In the genomic region with DNA sequence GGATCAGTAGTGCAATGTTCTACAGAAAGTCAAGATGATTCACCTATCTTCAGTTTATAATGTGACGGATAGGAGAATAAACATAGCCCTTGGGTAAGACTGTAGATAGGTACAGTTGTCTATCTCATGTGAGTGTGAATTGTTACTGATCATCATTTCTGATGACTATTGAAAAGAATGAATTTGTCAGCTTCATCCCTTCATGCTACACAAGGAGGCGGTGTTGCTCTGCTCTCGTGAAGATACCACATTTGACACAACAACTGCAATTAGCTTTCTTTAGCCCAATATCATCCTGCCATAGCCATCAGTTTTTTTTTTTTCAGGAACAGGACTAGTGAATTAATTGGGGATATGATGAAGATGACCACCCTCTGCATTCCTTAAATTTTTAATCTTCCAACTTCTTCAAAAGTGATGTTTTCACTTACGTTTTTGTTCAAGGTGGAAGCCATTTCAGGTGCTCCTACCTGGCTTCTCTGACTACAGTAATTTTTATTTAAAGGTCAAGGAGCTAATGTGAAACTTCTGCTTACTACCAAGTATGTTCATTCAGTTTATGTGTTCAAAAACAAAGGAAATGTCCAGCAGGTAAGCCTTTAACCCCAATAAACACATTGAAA, we compare ENCODE assay signal across 1 cellular context.
TF ChIP-seq lines count a peak whose summit lies in the region.

No MANE protein-coding gene starts in this region.

TF ChIP-seq in H1, 55 proteins besides CTCF, POLR2A, EP300 and RAD21 (continued from another document):
- TF ChIP-seq, protein P1, sequence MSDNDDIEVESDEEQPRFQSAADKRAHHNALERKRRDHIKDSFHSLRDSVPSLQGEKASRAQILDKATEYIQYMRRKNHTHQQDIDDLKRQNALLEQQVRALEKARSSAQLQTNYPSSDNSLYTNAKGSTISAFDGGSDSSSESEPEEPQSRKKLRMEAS (IDR thresholded peaks at IDR 0.05), result no peak
- TF ChIP-seq CREB1 (IDR thresholded peaks at IDR 0.05) (no peak), JUN (IDR thresholded peaks at IDR 0.05; ENCODE audit: low read depth, low read length) (no peak), GABPA (IDR thresholded peaks at IDR 0.05; ENCODE audit: borderline replicate concordance, insufficient read depth, low read length) (no peak), NANOG (IDR thresholded peaks at IDR 0.05; ENCODE audit: insufficient read depth, low read depth, low read length, poor library complexity, severe bottlenecking) (no peak), CHD2 (IDR thresholded peaks at IDR 0.05; ENCODE audit: low read length) (no peak), ZNF274 (IDR thresholded peaks at IDR 0.05; ENCODE audit: borderline replicate concordance, extremely low read depth, low read length) (no peak), SIRT6 (IDR thresholded peaks at IDR 0.05; ENCODE audit: low read length) (no peak), HDAC2 (IDR thresholded peaks at IDR 0.05; ENCODE audit: borderline replicate concordance in 1 of 2, low read depth in 2 of 2, low read length in 2 of 2) (no peak), TAF7 (optimal IDR thresholded peaks at IDR 0.05; ENCODE audit: borderline replicate concordance, low read depth, low read length) (no peak)
- TF ChIP-seq, protein P2, sequence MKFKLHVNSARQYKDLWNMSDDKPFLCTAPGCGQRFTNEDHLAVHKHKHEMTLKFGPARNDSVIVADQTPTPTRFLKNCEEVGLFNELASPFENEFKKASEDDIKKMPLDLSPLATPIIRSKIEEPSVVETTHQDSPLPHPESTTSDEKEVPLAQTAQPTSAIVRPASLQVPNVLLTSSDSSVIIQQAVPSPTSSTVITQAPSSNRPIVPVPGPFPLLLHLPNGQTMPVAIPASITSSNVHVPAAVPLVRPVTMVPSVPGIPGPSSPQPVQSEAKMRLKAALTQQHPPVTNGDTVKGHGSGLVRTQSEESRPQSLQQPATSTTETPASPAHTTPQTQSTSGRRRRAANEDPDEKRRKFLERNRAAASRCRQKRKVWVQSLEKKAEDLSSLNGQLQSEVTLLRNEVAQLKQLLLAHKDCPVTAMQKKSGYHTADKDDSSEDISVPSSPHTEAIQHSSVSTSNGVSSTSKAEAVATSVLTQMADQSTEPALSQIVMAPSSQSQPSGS (IDR thresholded peaks at IDR 0.05; ENCODE audit: low read length), result no peak
- TF ChIP-seq, protein P3, sequence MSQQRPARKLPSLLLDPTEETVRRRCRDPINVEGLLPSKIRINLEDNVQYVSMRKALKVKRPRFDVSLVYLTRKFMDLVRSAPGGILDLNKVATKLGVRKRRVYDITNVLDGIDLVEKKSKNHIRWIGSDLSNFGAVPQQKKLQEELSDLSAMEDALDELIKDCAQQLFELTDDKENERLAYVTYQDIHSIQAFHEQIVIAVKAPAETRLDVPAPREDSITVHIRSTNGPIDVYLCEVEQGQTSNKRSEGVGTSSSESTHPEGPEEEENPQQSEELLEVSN (IDR thresholded peaks at IDR 0.05), result no peak
- TF ChIP-seq, protein P4, sequence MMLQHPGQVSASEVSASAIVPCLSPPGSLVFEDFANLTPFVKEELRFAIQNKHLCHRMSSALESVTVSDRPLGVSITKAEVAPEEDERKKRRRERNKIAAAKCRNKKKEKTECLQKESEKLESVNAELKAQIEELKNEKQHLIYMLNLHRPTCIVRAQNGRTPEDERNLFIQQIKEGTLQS (IDR thresholded peaks at IDR 0.05; ENCODE audit: insufficient read depth, low read depth, low read length), result no peak
